1 cellular context compared by ENCODE assay signal in the genomic region with DNA sequence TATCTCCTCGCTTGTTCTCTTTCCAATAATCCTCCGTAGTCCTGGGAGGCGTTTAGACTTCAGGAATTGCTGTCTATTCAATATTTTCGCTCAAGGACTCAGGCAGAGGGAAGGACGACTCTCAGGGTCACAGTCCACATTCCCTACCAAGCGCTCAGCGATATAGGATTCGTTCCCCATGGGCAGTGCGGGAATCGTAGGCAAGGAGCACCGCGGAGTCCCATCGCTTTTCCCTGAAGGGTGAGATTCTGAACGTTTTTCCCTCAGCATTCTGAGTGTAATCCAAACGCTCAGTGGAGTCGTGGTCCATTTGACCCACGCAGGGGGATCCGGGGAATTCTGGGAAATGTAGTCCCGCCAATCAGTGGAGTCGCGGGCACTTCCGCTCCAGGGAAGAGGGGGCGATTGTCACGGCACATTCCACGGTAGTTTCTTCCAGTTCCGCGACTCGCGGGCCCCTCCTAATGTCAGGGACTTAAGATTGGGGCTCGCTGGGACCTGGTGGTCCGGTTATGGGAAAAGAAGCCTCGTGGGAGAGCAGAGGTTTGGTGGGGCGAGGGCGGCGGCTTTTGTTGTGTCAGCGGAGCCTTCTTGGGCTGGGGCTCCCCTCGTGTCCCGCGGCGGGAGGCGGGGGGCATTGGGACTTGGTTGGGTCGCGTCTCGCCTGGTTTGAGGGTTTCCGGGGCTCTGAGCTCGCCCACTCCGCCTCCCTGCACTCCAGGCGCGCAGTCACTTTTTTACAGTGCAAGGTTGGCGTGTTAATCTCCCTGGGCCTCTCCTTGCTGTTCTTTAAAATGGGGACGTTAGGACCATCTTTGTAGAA.
A peak's percentile ranks its signal among the peaks of the same experiment; 100 is the strongest.
TF ChIP-seq lines count a peak whose summit lies in the region.

A gene (plus strand): TSS at position 364 of the 823 bp plus-strand sequence. CDS start 3,079 bp downstream, outside the sequence.

TF ChIP-seq in K562, 482 proteins besides CTCF, POLR2A, EP300 and RAD21 (continued from another document and continues in another):
- TF ChIP-seq, protein P1, sequence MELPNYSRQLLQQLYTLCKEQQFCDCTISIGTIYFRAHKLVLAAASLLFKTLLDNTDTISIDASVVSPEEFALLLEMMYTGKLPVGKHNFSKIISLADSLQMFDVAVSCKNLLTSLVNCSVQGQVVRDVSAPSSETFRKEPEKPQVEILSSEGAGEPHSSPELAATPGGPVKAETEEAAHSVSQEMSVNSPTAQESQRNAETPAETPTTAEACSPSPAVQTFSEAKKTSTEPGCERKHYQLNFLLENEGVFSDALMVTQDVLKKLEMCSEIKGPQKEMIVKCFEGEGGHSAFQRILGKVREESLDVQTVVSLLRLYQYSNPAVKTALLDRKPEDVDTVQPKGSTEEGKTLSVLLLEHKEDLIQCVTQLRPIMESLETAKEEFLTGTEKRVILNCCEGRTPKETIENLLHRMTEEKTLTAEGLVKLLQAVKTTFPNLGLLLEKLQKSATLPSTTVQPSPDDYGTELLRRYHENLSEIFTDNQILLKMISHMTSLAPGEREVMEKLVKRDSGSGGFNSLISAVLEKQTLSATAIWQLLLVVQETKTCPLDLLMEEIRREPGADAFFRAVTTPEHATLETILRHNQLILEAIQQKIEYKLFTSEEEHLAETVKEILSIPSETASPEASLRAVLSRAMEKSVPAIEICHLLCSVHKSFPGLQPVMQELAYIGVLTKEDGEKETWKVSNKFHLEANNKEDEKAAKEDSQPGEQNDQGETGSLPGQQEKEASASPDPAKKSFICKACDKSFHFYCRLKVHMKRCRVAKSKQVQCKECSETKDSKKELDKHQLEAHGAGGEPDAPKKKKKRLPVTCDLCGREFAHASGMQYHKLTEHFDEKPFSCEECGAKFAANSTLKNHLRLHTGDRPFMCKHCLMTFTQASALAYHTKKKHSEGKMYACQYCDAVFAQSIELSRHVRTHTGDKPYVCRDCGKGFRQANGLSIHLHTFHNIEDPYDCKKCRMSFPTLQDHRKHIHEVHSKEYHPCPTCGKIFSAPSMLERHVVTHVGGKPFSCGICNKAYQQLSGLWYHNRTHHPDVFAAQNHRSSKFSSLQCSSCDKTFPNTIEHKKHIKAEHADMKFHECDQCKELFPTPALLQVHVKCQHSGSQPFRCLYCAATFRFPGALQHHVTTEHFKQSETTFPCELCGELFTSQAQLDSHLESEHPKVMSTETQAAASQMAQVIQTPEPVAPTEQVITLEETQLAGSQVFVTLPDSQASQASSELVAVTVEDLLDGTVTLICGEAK (IDR thresholded peaks at IDR 0.05) = peak; percentile 71
- TF ChIP-seq, protein P1 (CRISPR knock-in tag; IDR thresholded peaks at IDR 0.05) = no peak
- peak; percentile 95 for TF ChIP-seq ADNP (tag; IDR thresholded peaks at IDR 0.05)
- no peak for TF ChIP-seq ZNF445 (CRISPR knock-in tag; IDR thresholded peaks at IDR 0.05; ENCODE audit: low read depth)
- TF ChIP-seq ZNF253 (CRISPR knock-in tag; conservative IDR thresholded peaks at IDR 0.05) = no peak
- TF ChIP-seq, protein P2, sequence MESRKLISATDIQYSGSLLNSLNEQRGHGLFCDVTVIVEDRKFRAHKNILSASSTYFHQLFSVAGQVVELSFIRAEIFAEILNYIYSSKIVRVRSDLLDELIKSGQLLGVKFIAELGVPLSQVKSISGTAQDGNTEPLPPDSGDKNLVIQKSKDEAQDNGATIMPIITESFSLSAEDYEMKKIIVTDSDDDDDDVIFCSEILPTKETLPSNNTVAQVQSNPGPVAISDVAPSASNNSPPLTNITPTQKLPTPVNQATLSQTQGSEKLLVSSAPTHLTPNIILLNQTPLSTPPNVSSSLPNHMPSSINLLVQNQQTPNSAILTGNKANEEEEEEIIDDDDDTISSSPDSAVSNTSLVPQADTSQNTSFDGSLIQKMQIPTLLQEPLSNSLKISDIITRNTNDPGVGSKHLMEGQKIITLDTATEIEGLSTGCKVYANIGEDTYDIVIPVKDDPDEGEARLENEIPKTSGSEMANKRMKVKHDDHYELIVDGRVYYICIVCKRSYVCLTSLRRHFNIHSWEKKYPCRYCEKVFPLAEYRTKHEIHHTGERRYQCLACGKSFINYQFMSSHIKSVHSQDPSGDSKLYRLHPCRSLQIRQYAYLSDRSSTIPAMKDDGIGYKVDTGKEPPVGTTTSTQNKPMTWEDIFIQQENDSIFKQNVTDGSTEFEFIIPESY (CRISPR knock-in tag; IDR thresholded peaks at IDR 0.05) = no peak
- TF ChIP-seq, protein P3, sequence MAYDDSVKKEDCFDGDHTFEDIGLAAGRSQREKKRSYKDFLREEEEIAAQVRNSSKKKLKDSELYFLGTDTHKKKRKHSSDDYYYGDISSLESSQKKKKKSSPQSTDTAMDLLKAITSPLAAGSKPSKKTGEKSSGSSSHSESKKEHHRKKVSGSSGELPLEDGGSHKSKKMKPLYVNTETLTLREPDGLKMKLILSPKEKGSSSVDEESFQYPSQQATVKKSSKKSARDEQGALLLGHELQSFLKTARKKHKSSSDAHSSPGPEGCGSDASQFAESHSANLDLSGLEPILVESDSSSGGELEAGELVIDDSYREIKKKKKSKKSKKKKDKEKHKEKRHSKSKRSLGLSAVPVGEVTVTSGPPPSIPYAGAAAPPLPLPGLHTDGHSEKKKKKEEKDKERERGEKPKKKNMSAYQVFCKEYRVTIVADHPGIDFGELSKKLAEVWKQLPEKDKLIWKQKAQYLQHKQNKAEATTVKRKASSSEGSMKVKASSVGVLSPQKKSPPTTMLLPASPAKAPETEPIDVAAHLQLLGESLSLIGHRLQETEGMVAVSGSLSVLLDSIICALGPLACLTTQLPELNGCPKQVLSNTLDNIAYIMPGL (CRISPR knock-in tag; IDR thresholded peaks at IDR 0.05) = no peak
- TF ChIP-seq, protein P4, sequence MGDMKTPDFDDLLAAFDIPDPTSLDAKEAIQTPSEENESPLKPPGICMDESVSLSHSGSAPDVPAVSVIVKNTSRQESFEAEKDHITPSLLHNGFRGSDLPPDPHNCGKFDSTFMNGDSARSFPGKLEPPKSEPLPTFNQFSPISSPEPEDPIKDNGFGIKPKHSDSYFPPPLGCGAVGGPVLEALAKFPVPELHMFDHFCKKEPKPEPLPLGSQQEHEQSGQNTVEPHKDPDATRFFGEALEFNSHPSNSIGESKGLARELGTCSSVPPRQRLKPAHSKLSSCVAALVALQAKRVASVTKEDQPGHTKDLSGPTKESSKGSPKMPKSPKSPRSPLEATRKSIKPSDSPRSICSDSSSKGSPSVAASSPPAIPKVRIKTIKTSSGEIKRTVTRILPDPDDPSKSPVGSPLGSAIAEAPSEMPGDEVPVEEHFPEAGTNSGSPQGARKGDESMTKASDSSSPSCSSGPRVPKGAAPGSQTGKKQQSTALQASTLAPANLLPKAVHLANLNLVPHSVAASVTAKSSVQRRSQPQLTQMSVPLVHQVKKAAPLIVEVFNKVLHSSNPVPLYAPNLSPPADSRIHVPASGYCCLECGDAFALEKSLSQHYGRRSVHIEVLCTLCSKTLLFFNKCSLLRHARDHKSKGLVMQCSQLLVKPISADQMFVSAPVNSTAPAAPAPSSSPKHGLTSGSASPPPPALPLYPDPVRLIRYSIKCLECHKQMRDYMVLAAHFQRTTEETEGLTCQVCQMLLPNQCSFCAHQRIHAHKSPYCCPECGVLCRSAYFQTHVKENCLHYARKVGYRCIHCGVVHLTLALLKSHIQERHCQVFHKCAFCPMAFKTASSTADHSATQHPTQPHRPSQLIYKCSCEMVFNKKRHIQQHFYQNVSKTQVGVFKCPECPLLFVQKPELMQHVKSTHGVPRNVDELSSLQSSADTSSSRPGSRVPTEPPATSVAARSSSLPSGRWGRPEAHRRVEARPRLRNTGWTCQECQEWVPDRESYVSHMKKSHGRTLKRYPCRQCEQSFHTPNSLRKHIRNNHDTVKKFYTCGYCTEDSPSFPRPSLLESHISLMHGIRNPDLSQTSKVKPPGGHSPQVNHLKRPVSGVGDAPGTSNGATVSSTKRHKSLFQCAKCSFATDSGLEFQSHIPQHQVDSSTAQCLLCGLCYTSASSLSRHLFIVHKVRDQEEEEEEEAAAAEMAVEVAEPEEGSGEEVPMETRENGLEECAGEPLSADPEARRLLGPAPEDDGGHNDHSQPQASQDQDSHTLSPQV (IDR thresholded peaks at IDR 0.05) = no peak
- peak; percentile 71 for TF ChIP-seq ETV1 (tag; conservative IDR thresholded peaks at IDR 0.05; ENCODE audit: low read depth)
- TF ChIP-seq, protein P5, sequence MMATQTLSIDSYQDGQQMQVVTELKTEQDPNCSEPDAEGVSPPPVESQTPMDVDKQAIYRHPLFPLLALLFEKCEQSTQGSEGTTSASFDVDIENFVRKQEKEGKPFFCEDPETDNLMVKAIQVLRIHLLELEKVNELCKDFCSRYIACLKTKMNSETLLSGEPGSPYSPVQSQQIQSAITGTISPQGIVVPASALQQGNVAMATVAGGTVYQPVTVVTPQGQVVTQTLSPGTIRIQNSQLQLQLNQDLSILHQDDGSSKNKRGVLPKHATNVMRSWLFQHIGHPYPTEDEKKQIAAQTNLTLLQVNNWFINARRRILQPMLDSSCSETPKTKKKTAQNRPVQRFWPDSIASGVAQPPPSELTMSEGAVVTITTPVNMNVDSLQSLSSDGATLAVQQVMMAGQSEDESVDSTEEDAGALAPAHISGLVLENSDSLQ (IDR thresholded peaks at IDR 0.05) = peak; percentile 58
- TF ChIP-seq, protein P6, sequence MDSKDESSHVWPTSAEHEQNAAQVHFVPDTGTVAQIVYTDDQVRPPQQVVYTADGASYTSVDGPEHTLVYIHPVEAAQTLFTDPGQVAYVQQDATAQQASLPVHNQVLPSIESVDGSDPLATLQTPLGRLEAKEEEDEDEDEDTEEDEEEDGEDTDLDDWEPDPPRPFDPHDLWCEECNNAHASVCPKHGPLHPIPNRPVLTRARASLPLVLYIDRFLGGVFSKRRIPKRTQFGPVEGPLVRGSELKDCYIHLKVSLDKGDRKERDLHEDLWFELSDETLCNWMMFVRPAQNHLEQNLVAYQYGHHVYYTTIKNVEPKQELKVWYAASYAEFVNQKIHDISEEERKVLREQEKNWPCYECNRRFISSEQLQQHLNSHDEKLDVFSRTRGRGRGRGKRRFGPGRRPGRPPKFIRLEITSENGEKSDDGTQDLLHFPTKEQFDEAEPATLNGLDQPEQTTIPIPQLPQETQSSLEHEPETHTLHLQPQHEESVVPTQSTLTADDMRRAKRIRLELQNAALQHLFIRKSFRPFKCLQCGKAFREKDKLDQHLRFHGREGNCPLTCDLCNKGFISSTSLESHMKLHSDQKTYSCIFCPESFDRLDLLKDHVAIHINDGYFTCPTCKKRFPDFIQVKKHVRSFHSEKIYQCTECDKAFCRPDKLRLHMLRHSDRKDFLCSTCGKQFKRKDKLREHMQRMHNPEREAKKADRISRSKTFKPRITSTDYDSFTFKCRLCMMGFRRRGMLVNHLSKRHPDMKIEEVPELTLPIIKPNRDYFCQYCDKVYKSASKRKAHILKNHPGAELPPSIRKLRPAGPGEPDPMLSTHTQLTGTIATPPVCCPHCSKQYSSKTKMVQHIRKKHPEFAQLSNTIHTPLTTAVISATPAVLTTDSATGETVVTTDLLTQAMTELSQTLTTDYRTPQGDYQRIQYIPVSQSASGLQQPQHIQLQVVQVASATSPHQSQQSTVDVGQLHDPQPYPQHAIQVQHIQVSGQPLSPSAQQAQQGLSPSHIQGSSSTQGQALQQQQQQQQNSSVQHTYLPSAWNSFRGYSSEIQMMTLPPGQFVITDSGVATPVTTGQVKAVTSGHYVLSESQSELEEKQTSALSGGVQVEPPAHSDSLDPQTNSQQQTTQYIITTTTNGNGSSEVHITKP (IDR thresholded peaks at IDR 0.05; ENCODE audit: partially characterized antibody) = peak; percentile 46
- TF ChIP-seq ZBTB8A (IDR thresholded peaks at IDR 0.05; ENCODE audit: partially characterized antibody) = no peak
- TF ChIP-seq, protein P7, sequence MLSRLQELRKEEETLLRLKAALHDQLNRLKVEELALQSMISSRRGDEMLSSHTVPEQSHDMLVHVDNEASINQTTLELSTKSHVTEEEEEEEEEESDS (CRISPR knock-in tag; IDR thresholded peaks at IDR 0.05) = no peak
- peak; percentile 82 for TF ChIP-seq ZNF143 (CRISPR knock-in tag; IDR thresholded peaks at IDR 0.05)
- no peak for TF ChIP-seq HNRNPL (IDR thresholded peaks at IDR 0.05; ENCODE audit: low read depth, low read length)
- TF ChIP-seq, protein P8, sequence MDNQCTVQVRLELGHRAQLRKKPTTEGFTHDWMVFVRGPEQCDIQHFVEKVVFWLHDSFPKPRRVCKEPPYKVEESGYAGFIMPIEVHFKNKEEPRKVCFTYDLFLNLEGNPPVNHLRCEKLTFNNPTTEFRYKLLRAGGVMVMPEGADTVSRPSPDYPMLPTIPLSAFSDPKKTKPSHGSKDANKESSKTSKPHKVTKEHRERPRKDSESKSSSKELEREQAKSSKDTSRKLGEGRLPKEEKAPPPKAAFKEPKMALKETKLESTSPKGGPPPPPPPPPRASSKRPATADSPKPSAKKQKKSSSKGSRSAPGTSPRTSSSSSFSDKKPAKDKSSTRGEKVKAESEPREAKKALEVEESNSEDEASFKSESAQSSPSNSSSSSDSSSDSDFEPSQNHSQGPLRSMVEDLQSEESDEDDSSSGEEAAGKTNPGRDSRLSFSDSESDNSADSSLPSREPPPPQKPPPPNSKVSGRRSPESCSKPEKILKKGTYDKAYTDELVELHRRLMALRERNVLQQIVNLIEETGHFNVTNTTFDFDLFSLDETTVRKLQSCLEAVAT (IDR thresholded peaks at IDR 0.05) = 0 out of 4 replicates have a peak, but pooled peaks of 1 of the 2 experiments have one; percentile 35
- TF ChIP-seq, protein P9, sequence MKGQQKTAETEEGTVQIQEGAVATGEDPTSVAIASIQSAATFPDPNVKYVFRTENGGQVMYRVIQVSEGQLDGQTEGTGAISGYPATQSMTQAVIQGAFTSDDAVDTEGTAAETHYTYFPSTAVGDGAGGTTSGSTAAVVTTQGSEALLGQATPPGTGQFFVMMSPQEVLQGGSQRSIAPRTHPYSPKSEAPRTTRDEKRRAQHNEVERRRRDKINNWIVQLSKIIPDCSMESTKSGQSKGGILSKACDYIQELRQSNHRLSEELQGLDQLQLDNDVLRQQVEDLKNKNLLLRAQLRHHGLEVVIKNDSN (CRISPR knock-in tag; IDR thresholded peaks at IDR 0.05) = no peak
- peak; percentile 82 for TF ChIP-seq GABPA (tag; conservative IDR thresholded peaks at IDR 0.05; ENCODE audit: low read depth)
- TF ChIP-seq XRCC3 (IDR thresholded peaks at IDR 0.05) = no peak
